Comparison of ENCODE assay signal across 19 cellular contexts in genomic region chr1:68383092-68383491, GRCh38.
DNase-seq lines count a peak whose midpoint lies in the region; ATAC-seq, FAIRE-seq and TF ChIP-seq lines count a peak whose summit lies in the region.
"Had no signal": no experiment of that assay in that cellular context is flagged by ENCODE, and none has a peak within 500 bp of the region (broad histone marks: within the 10 kb centered on the region; RNA-seq: fewer than 3 reads in every experiment).

No MANE protein-coding gene starts in this region.

- no peaks in the 10 kb centered on the region for H3K27me3 Mint-ChIP-seq in activated T-cell treated with anti-CD3 and anti-CD28 coated beads, Interleukin-2, amount 50 U/mL, for 24 hours
- H3K27me3 Mint-ChIP-seq: CD4-positive, alpha-beta memory T cell had no signal

- no peaks in the 10 kb centered on the region for H3K27me3 ChIP-seq in PC-3 (ENCODE audit: low read length)
- H3K27me3 ChIP-seq in endothelial cell of umbilical vein (ENCODE audit: control insufficient read depth in 2 of 2, insufficient read depth in 2 of 2, low read length in 2 of 2): no peaks in the 10 kb centered on the region

- H3K4me1 ChIP-seq in PC-3 (ENCODE audit: insufficient read depth, low read length) (peaks cover 52% of the 10 kb centered on the region), endothelial cell of umbilical vein (ENCODE audit: control insufficient read depth, extremely low read depth, insufficient read depth, low read length) (peaks cover 42% of the 10 kb centered on the region)

- DNase-seq in DMS53 (lab: John Stamatoyannopoulos, UW) (peak; percentile 48), DMS53 treated with DMSO at 0.1 percent for 48 hours (lab: John Stamatoyannopoulos, UW; ENCODE audit: unreplicated experiment) (no peak), PC-3 (peak; percentile 58), endothelial cell of umbilical vein (ENCODE audit: low read depth, low spot score) (no peak), kidney tubule cell (ENCODE audit: low spot score) (peak; percentile 25)
- DNase-seq in activated T-cell treated with anti-CD3 and anti-CD28 coated beads, Interleukin-2, amount 50 U/mL, for 24 hours: no peak
- no peak for DNase-seq in stimulated activated naive CD4-positive, alpha-beta T cell treated with Interleukin-2 at 50 U/mL for 16 hours (lab: John Stamatoyannopoulos, UW)
- DNase-seq: CD4-positive, alpha-beta memory T cell; GOT3; MV-4-11; NCI-H1417; NCI-H187 treated with DMSO at 0.1 percent for 48 hours; NCI-H446 treated with DMSO at 0.1 percent for 48 hours; SHP77; SK-N-SH had no signal

- BruUV-seq in PC-3 (replicated peaks; lab: Mats Ljungman, UMichigan) (no TSS peak), endothelial cell of umbilical vein (replicated peaks; lab: Mats Ljungman, UMichigan) (no TSS peak)

- H3K36me3 Mint-ChIP-seq in activated T-cell treated with anti-CD3 and anti-CD28 coated beads, Interleukin-2, amount 50 U/mL, for 24 hours (ENCODE audit: low read depth): no peaks in the 10 kb centered on the region
- H3K36me3 Mint-ChIP-seq: CD4-positive, alpha-beta memory T cell had no signal

- H3K27ac ChIP-seq in PC-3 (ENCODE audit: low read length) (peak overlapping the region; percentile 100), endothelial cell of umbilical vein (ENCODE audit: insufficient read depth, low read depth, low read length) (peak overlapping the region; percentile 97)

- no peak overlapping the region for H2AFZ ChIP-seq in PC-3 (ENCODE audit: low read length)
- no peak overlapping the region for H2AFZ ChIP-seq in endothelial cell of umbilical vein (ENCODE audit: low read depth, low read length)

- TF ChIP-seq POLR2A in endothelial cell of umbilical vein (IDR thresholded peaks at IDR 0.05; ENCODE audit: low read depth, low read length): no peak

- H3K79me2 ChIP-seq in PC-3 (ENCODE audit: low read length) (peaks cover 51% of the 10 kb centered on the region), endothelial cell of umbilical vein (ENCODE audit: control insufficient read depth, insufficient read depth, low read length) (no peaks in the 10 kb centered on the region)

- intact Hi-C loops in PC-3 (cut with micrococcal nuclease) (loop anchor here (5.0 to 10.0 kb wide), 3 partner anchors 206 to 698 kb away; partner anchors contain the start of genes GADD45A and GNG12), endothelial cell of umbilical vein (cut with micrococcal nuclease) (no loop called here)

- H3K9me3 Mint-ChIP-seq in activated T-cell treated with anti-CD3 and anti-CD28 coated beads, Interleukin-2, amount 50 U/mL, for 24 hours: no peaks in the 10 kb centered on the region
- H3K9me3 Mint-ChIP-seq: CD4-positive, alpha-beta memory T cell had no signal

- H3K4me3 Mint-ChIP-seq in activated T-cell treated with anti-CD3 and anti-CD28 coated beads, Interleukin-2, amount 50 U/mL, for 24 hours: no peak overlapping the region
- H3K4me3 Mint-ChIP-seq: CD4-positive, alpha-beta memory T cell had no signal

- dilution Hi-C loops in endothelial cell of umbilical vein (cut with MboI; ENCODE audit: extremely low pct_ligation_motif_present, low sequenced_read_pairs): no loop called here

- ATAC-seq in PC-3: no peak
- ATAC-seq in GM21367 (IDR thresholded peaks at IDR 0.05; ENCODE audit: unreplicated experiment): no peak

- CTCF ChIA-PET in PC-3 (lab: Charles Lee): interaction anchor here (0.7 to 1.3 kb wide), 2 partner anchors 263 to 266 kb away, joined by 3 to 6 read pairs; no protein-coding TSS in a partner anchor
- CTCF ChIA-PET in endothelial cell of umbilical vein (lab: Charles Lee): interaction anchor here (1.5 to 2.9 kb wide), 5 partner anchors 37 to 266 kb away, joined by 3 to 19 read pairs (median 9); partner anchors contain the start of gene RPE65

- H3K36me3 ChIP-seq in PC-3 (ENCODE audit: low read depth, low read length): peaks cover under 1% of the 10 kb centered on the region
- no peaks in the 10 kb centered on the region for H3K36me3 ChIP-seq in endothelial cell of umbilical vein (ENCODE audit: control insufficient read depth in 2 of 2, extremely low read depth in 1 of 2, insufficient read depth in 2 of 2, low read length in 2 of 2)

- H3K27ac Mint-ChIP-seq in activated T-cell treated with anti-CD3 and anti-CD28 coated beads, Interleukin-2, amount 50 U/mL, for 24 hours: no peak overlapping the region
- H3K27ac Mint-ChIP-seq: CD4-positive, alpha-beta memory T cell had no signal

- H3K4me3 ChIP-seq in PC-3 (ENCODE audit: low read length) (peak overlapping the region; percentile 49), endothelial cell of umbilical vein (replicated peaks in 1 of 3; ENCODE audit: insufficient read depth in 1 of 3, low read depth in 1 of 3, low read length in 3 of 3) (no peak overlapping the region)

- no peak for FAIRE-seq in endothelial cell of umbilical vein (lab: Jason Lieb, UNC)
- FAIRE-seq: GM12892, HTR-8/SVneo, RCC 7860 had no signal

- H3K9me2 ChIP-seq in PC-3 (replicated peaks; ENCODE audit: low read length): no peaks in the 10 kb centered on the region
- H3K9me2 ChIP-seq: SK-N-SH had no signal

- H3K9me3 ChIP-seq in PC-3 (ENCODE audit: low read length): no peaks in the 10 kb centered on the region
- no peaks in the 10 kb centered on the region for H3K9me3 ChIP-seq in endothelial cell of umbilical vein (replicated peaks; ENCODE audit: control insufficient read depth, insufficient read depth, low read length)
- H3K9me3 ChIP-seq: SK-N-SH had no signal

- H3K4me1 Mint-ChIP-seq in activated T-cell treated with anti-CD3 and anti-CD28 coated beads, Interleukin-2, amount 50 U/mL, for 24 hours (ENCODE audit: low read depth): no peaks in the 10 kb centered on the region
- H3K4me1 Mint-ChIP-seq: CD4-positive, alpha-beta memory T cell had no signal

- H3K4me2 ChIP-seq in PC-3 (ENCODE audit: low read length) (peak overlapping the region; percentile 75), endothelial cell of umbilical vein (ENCODE audit: insufficient read depth, low read length) (no peak overlapping the region)

- TF ChIP-seq CTCF in PC-3 (conservative IDR thresholded peaks at IDR 0.05; ENCODE audit: low read depth, low read length): peak; percentile 52
- no peak for TF ChIP-seq CTCF in endothelial cell of umbilical vein (IDR thresholded peaks at IDR 0.05; ENCODE audit: extremely low read depth in 1 of 2, insufficient read depth in 1 of 2, low read depth in 1 of 2, low read length in 2 of 2)

- H3F3A ChIP-seq in PC-3 (ENCODE audit: low read length, unreplicated experiment): peaks cover 19% of the 10 kb centered on the region

- no peaks in the 10 kb centered on the region for H3K9me1 ChIP-seq in endothelial cell of umbilical vein (replicated peaks; ENCODE audit: control insufficient read depth, extremely low read depth, insufficient read depth, low read length)

- H3K9ac ChIP-seq in PC-3 (ENCODE audit: low read length): peak overlapping the region; percentile 77
- H3K9ac ChIP-seq in endothelial cell of umbilical vein (replicated peaks; ENCODE audit: extremely low read depth, insufficient read depth, low read length): no peak overlapping the region

- H4K20me1 ChIP-seq in PC-3 (ENCODE audit: low read length): peaks cover 4% of the 10 kb centered on the region; the same call in 1 of the 2 replicates
- no peaks in the 10 kb centered on the region for H4K20me1 ChIP-seq in endothelial cell of umbilical vein (replicated peaks; ENCODE audit: control insufficient read depth, extremely low read depth, insufficient read depth, low read length)

- POLR2A ChIA-PET in PC-3 (lab: Charles Lee; ENCODE audit: unreplicated experiment): interaction anchor here (0.5 kb wide), 1 partner anchor 12 kb away, joined by 4 read pairs; no protein-coding TSS in a partner anchor
- POLR2A ChIA-PET in endothelial cell of umbilical vein (lab: Charles Lee): no interaction called here

TF ChIP-seq in endothelial cell of umbilical vein, 7 proteins besides CTCF, POLR2A, EP300 and RAD21:
- no peak for TF ChIP-seq MAX (IDR thresholded peaks at IDR 0.05; ENCODE audit: insufficient read depth, insufficient read length)
- TF ChIP-seq JUN (IDR thresholded peaks at IDR 0.05; ENCODE audit: borderline replicate concordance, insufficient read depth, insufficient read length, low read depth): no peak

Comparison
In these comparisons a context has a peak if more than half of its experiments do, and no peak if none do; other contexts are left out.
1. DNase-seq: peak in DMS53 (single experiment), PC-3 (single experiment) and kidney tubule cell (single experiment); none in DMS53 treated with DMSO at 0.1 percent for 48 hours (single experiment), endothelial cell of umbilical vein (single experiment), activated T-cell treated with anti-CD3 and anti-CD28 coated beads, Interleukin-2, amount 50 U/mL, for 24 hours (single experiment) and stimulated activated naive CD4-positive, alpha-beta T cell treated with Interleukin-2 at 50 U/mL for 16 hours (single experiment).